14 cellular contexts compared by ENCODE assay signal in the genomic region with DNA sequence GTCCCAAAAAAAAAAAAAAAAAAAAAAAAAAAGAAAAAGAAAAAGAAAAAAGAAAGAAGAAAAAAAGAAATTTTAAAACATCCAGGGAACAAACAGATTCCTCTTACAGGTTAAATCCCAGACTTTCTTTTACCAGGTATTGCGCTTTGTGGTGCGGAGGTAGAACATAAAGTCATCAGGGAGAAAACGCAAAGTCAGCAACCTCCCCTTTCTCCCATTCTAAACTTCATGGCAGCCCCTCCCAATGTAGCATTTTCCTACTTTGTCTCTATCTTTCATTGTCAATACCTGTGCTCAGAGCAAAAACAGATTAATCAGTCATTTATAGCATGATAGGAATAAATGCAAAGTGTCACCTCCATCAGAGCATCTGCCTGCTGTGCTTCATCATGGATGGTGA.
DNase-seq lines count a peak whose midpoint lies in the region; ATAC-seq and TF ChIP-seq lines count a peak whose summit lies in the region.
"Had no signal": no experiment of that assay in that cellular context is flagged by ENCODE, and none has a peak within 500 bp of the region (broad histone marks: within the 10 kb centered on the region; RNA-seq: fewer than 3 reads in every experiment).

No MANE protein-coding gene starts in this region.

- WGBS in IMR-90 (ENCODE audit: extremely low coverage in 2 of 2, insufficient read length in 1 of 2), 2 experiments = no CpG with 5 or more reads among the region's 3 CpGs

- no peaks in the 10 kb centered on the region for H3K79me2 ChIP-seq in ACC112 (ENCODE audit: control insufficient read depth, insufficient read depth, low read length, unreplicated experiment)

- H3K27me3 ChIP-seq in ACC112 (ENCODE audit: insufficient read depth, low read length) (no peaks in the 10 kb centered on the region), IMR-90 (ENCODE audit: control insufficient read depth, insufficient read depth, low read length) (no peaks in the 10 kb centered on the region; the same call in 1 of the 2 replicates)
- H3K27me3 ChIP-seq: BLaER1 had no signal

- H2AFZ ChIP-seq in ACC112 (ENCODE audit: low read length, unreplicated experiment) = no peak overlapping the region
- no peak overlapping the region for H2AFZ ChIP-seq in IMR-90 (replicated peaks; ENCODE audit: low read length, poor library complexity)

- TF ChIP-seq POLR2A in IMR-90 (IDR thresholded peaks at IDR 0.05; ENCODE audit: low read depth, low read length) = no peak

- H3K4me2 ChIP-seq in IMR-90 (ENCODE audit: low read depth, low read length) = no peak overlapping the region
- H3K4me2 ChIP-seq: BLaER1 had no signal

- H3K36me3 Mint-ChIP-seq in chondrocyte (ENCODE audit: low read depth) (peaks cover 2% of the 10 kb centered on the region), osteocyte (ENCODE audit: unreplicated experiment) (no peaks in the 10 kb centered on the region)

- H4K8ac ChIP-seq in IMR-90 (ENCODE audit: low read depth in 2 of 2, low read length in 2 of 2) = no peak overlapping the region

- H3K14ac ChIP-seq in IMR-90 (replicated peaks; ENCODE audit: low read depth, low read length) = no peak overlapping the region

- H3K9ac ChIP-seq in IMR-90 (ENCODE audit: low read depth, low read length) = no peak overlapping the region
- H3K9ac ChIP-seq: BLaER1 had no signal

- H3K27me3 Mint-ChIP-seq in chondrocyte (ENCODE audit: low read depth) (no peaks in the 10 kb centered on the region), osteocyte (ENCODE audit: unreplicated experiment) (no peaks in the 10 kb centered on the region)

- 0 out of 2 replicates have a peak, but pooled peaks cover 2% of the 10 kb centered on the region for H3K9me3 ChIP-seq in IMR-90 (ENCODE audit: control insufficient read depth, insufficient read depth, low read length)
- H3K9me3 ChIP-seq: Caco-2 had no signal

- no peaks in the 10 kb centered on the region for H3K9me1 ChIP-seq in IMR-90 (ENCODE audit: insufficient read depth, low read length)

- no peak overlapping the region for H4K91ac ChIP-seq in IMR-90 (ENCODE audit: insufficient read depth, low read depth, low read length)

- no peak overlapping the region for H2BK20ac ChIP-seq in IMR-90 (ENCODE audit: low read depth, low read length)

- H4K20me1 ChIP-seq in IMR-90 (ENCODE audit: insufficient read depth, low read length) = no peaks in the 10 kb centered on the region
- H4K20me1 ChIP-seq: BLaER1 had no signal

- H3K4me3 Mint-ChIP-seq in chondrocyte (ENCODE audit: unreplicated experiment) (peak overlapping the region; percentile 39), osteocyte (ENCODE audit: unreplicated experiment) (no peak overlapping the region)
- H3K4me3 Mint-ChIP-seq: CD8-positive, alpha-beta memory T cell had no signal

- H3K4me1 ChIP-seq in ACC112 (ENCODE audit: control insufficient read depth, insufficient read depth, low read length, unreplicated experiment) (peaks cover 3% of the 10 kb centered on the region), IMR-90 (ENCODE audit: control insufficient read depth, insufficient read depth, low read length) (peaks cover 2% of the 10 kb centered on the region; the same call in 1 of the 2 replicates)
- H3K4me1 ChIP-seq: Caco-2 had no signal

- H3K56ac ChIP-seq in IMR-90 (ENCODE audit: extremely low read depth, insufficient read depth, low read length) = no peak overlapping the region

- TF ChIP-seq CTCF in IMR-90 (conservative IDR thresholded peaks at IDR 0.05; ENCODE audit: low read depth, low read length) (no peak), chondrocyte (IDR thresholded peaks at IDR 0.05) (no peak), osteocyte (IDR thresholded peaks at IDR 0.05) (no peak)

- BruUV-seq in IMR-90 (replicated peaks; lab: Mats Ljungman, UMichigan) = no TSS peak

- dilution Hi-C loops in IMR-90 (cut with HindIII; ENCODE audit: low sequenced_read_pairs, unreplicated experiment) = no loop called here

- no peak overlapping the region for H2BK120ac ChIP-seq in IMR-90 (ENCODE audit: low read depth, low read length)

- peaks cover 31% of the 10 kb centered on the region for H3K4me1 Mint-ChIP-seq in chondrocyte (ENCODE audit: low read depth)
- H3K4me1 Mint-ChIP-seq in osteocyte (ENCODE audit: unreplicated experiment) = peaks cover 27% of the 10 kb centered on the region
- H3K4me1 Mint-ChIP-seq: CD8-positive, alpha-beta memory T cell had no signal

- no peak overlapping the region for H2BK5ac ChIP-seq in IMR-90 (ENCODE audit: low read depth, low read length, poor library complexity, severe bottlenecking)

- H3K36me3 ChIP-seq in ACC112 (ENCODE audit: insufficient read depth, low read length) (no peaks in the 10 kb centered on the region), IMR-90 (ENCODE audit: control insufficient read depth, insufficient read depth, low read length) (no peaks in the 10 kb centered on the region)
- H3K36me3 ChIP-seq: BLaER1 had no signal

- intact Hi-C loops in IMR-90 (cut with micrococcal nuclease) = no loop called here

- no peak overlapping the region for H2AK5ac ChIP-seq in IMR-90 (ENCODE audit: low read depth, low read length)

- H3K4me3 ChIP-seq in ACC112 (ENCODE audit: low read depth, low read length) (no peak overlapping the region), IMR-90 (ENCODE audit: insufficient read depth, low read depth, low read length) (no peak overlapping the region)
- H3K4me3 ChIP-seq: BLaER1 had no signal

- POLR2A ChIA-PET in IMR-90 (lab: Charles Lee; ENCODE audit: unreplicated experiment) = interaction anchor here (0.6 kb wide), 1 partner anchor 90 kb away, joined by 3 read pairs; no protein-coding TSS in a partner anchor

- H4K5ac ChIP-seq in IMR-90 (ENCODE audit: low read depth, low read length) = no peak overlapping the region

- H3K79me1 ChIP-seq in IMR-90 (ENCODE audit: low read depth in 1 of 2, low read length in 2 of 2) = no peaks in the 10 kb centered on the region

- CTCF ChIA-PET in IMR-90 (lab: Yijun Ruan, JAX) = interaction anchor here (1.1 kb wide), 1 partner anchor 10 kb away, joined by 3 read pairs; no protein-coding TSS in a partner anchor

- in situ Hi-C loops in IMR-90 (cut with MboI; ENCODE audit: low sequenced_read_pairs) = no loop called here

- no peak overlapping the region for H3K4ac ChIP-seq in IMR-90 (ENCODE audit: low read depth, low read length)

- DNase-seq in IMR-90 = no peak
- DNase-seq in chondrocyte (ENCODE audit: low spot score) = no peak
- no peak for DNase-seq in osteocyte (ENCODE audit: extremely low spot score, unreplicated experiment)
- no peak for DNase-seq in mucosa of gallbladder (ENCODE audit: low spot score)
- no peak for DNase-seq in NCI-H1930 (lab: John Stamatoyannopoulos, UW)
- DNase-seq: AML-193; Caco-2; CD8-positive, alpha-beta memory T cell; DMS53; GF-D8 had no signal

- H2BK15ac ChIP-seq in IMR-90 (ENCODE audit: low read depth, low read length) = no peak overlapping the region

- no peak for ATAC-seq in IMR-90 (ENCODE audit: low read depth)
- no peak for ATAC-seq in HG02623 (IDR thresholded peaks at IDR 0.05; ENCODE audit: unreplicated experiment)
- ATAC-seq: HCT116 had no signal

- TF ChIP-seq RAD21 in IMR-90 (IDR thresholded peaks at IDR 0.05; ENCODE audit: low read length) = no peak

- no peak overlapping the region for H2AK9ac ChIP-seq in IMR-90 (replicated peaks; ENCODE audit: low read depth, low read length, poor library complexity)

- H3K18ac ChIP-seq in IMR-90 (ENCODE audit: low read depth, low read length) = no peak overlapping the region

- peaks cover 8% of the 10 kb centered on the region for H3K9me3 Mint-ChIP-seq in chondrocyte (ENCODE audit: low read depth)
- peaks cover 3% of the 10 kb centered on the region for H3K9me3 Mint-ChIP-seq in osteocyte (ENCODE audit: unreplicated experiment)

- H3K27ac Mint-ChIP-seq in chondrocyte (ENCODE audit: unreplicated experiment) = peak overlapping the region; percentile 98
- H3K27ac Mint-ChIP-seq in osteocyte (ENCODE audit: unreplicated experiment) = peak overlapping the region; percentile 87
- H3K27ac Mint-ChIP-seq: CD8-positive, alpha-beta memory T cell had no signal

- H3K27ac ChIP-seq in ACC112 (ENCODE audit: low read depth, low read length) (peak overlapping the region; percentile 48; the same call in 1 of the 2 replicates), IMR-90 (ENCODE audit: insufficient read depth, low read length) (no peak overlapping the region)
- H3K27ac ChIP-seq: BLaER1 had no signal

- no peak overlapping the region for H3K23ac ChIP-seq in IMR-90 (ENCODE audit: low read depth, low read length)

TF ChIP-seq in IMR-90, 13 proteins besides CTCF, POLR2A, EP300 and RAD21:
- TF ChIP-seq MAFK (IDR thresholded peaks at IDR 0.05; ENCODE audit: low read depth, low read length) (peak; percentile 89), CEBPB (IDR thresholded peaks at IDR 0.05; ENCODE audit: low read depth, low read length) (no peak), RFX5 (IDR thresholded peaks at IDR 0.05; ENCODE audit: low read depth, low read length) (no peak)
